Comparison of ENCODE assay signal across 1 cellular context in genomic region chr10:18156797-18157196, GRCh38. TPM values are rescaled to one million over a fixed set of nuclear protein-coding genes. Genes with fewer than 3 reads are reported as not detected.
"Had no signal": no experiment of that assay in that cellular context is flagged by ENCODE, and none has a peak within 500 bp of the region (broad histone marks: within the 10 kb centered on the region; RNA-seq: fewer than 3 reads in every experiment).

No MANE protein-coding gene starts in this region.

RNA-seq across cellular contexts. Expression of gene CACNB2, which starts 16.6 kb away (rescaled TPM):
- total RNA-seq: natural killer cell had no signal
